ENCODE assay signal across 9 cellular contexts in genomic region chr10:127977368-127978009, GRCh38.
DNase-seq lines count a peak whose midpoint lies in the region; ATAC-seq and TF ChIP-seq lines count a peak whose summit lies in the region.
"Had no signal": no experiment of that assay in that cellular context is flagged by ENCODE, and none has a peak within 500 bp of the region (broad histone marks: within the 10 kb centered on the region; RNA-seq: fewer than 3 reads in every experiment).

No MANE protein-coding gene starts in this region.

- no peaks in the 10 kb centered on the region for H3K9me3 ChIP-seq in body of pancreas

- H3K4me1 ChIP-seq in body of pancreas: no peaks in the 10 kb centered on the region

- peaks cover 15% of the 10 kb centered on the region for H3K4me1 Mint-ChIP-seq in stimulated activated effector memory CD8-positive, alpha-beta T cell treated with anti-CD3 and anti-CD28 coated beads, Interleukin-12 subunit alpha, Interleukin-12 subunit beta, amount 100 ng/mL, for 72 hours

- no peaks in the 10 kb centered on the region for H3K36me3 Mint-ChIP-seq in stimulated activated effector memory CD8-positive, alpha-beta T cell treated with anti-CD3 and anti-CD28 coated beads, Interleukin-12 subunit alpha, Interleukin-12 subunit beta, amount 100 ng/mL, for 72 hours
- H3K36me3 Mint-ChIP-seq: T-cell had no signal

- intact Hi-C loops in body of pancreas (cut with DNase I): no loop called here

- H3K27ac Mint-ChIP-seq in stimulated activated effector memory CD8-positive, alpha-beta T cell treated with anti-CD3 and anti-CD28 coated beads, Interleukin-12 subunit alpha, Interleukin-12 subunit beta, amount 100 ng/mL, for 72 hours: peak overlapping the region; percentile 35
- H3K27ac Mint-ChIP-seq: T-cell had no signal

- H3K27me3 ChIP-seq in body of pancreas: no peaks in the 10 kb centered on the region

- WGBS in body of pancreas, 2 donors: 36 to 37% methylated on average over 12 of the region's 12 CpGs

- no peak for TF ChIP-seq CTCF in body of pancreas (IDR thresholded peaks at IDR 0.05)

- ATAC-seq in body of pancreas (peak; percentile 76), HG03039 (IDR thresholded peaks at IDR 0.05; ENCODE audit: unreplicated experiment) (no peak), HG03442 (IDR thresholded peaks at IDR 0.05; ENCODE audit: unreplicated experiment) (no peak), GM21529 (IDR thresholded peaks at IDR 0.05; ENCODE audit: unreplicated experiment) (no peak), HG02588 (IDR thresholded peaks at IDR 0.05; ENCODE audit: unreplicated experiment) (no peak)
- peak; percentile 80 for ATAC-seq in stimulated activated effector memory CD8-positive, alpha-beta T cell treated with anti-CD3 and anti-CD28 coated beads, Interleukin-12 subunit alpha, Interleukin-12 subunit beta, amount 100 ng/mL, for 72 hours
- ATAC-seq: T-cell had no signal

- H3K4me3 Mint-ChIP-seq in stimulated activated effector memory CD8-positive, alpha-beta T cell treated with anti-CD3 and anti-CD28 coated beads, Interleukin-12 subunit alpha, Interleukin-12 subunit beta, amount 100 ng/mL, for 72 hours: peak overlapping the region; percentile 42
- H3K4me3 Mint-ChIP-seq: T-cell had no signal

- H3K9me3 Mint-ChIP-seq in stimulated activated effector memory CD8-positive, alpha-beta T cell treated with anti-CD3 and anti-CD28 coated beads, Interleukin-12 subunit alpha, Interleukin-12 subunit beta, amount 100 ng/mL, for 72 hours: peaks cover 6% of the 10 kb centered on the region

- TF ChIP-seq POLR2A in body of pancreas (IDR thresholded peaks at IDR 0.05): no peak

- no peak overlapping the region for H3K4me3 ChIP-seq in body of pancreas

- DNase-seq in M059J (ENCODE audit: low read depth): peak; percentile 95
- DNase-seq in body of pancreas: peak; percentile 34 to 68 (median 49)
- DNase-seq in kidney tubule cell (ENCODE audit: low spot score): peak; percentile 80
- no peak for DNase-seq in stimulated activated effector memory CD8-positive, alpha-beta T cell treated with anti-CD3 and anti-CD28 coated beads, Interleukin-12 subunit alpha, Interleukin-12 subunit beta, amount 100 ng/mL, for 72 hours (ENCODE audit: low spot score in 2 of 2)

- no peaks in the 10 kb centered on the region for H3K36me3 ChIP-seq in body of pancreas (replicated peaks in 1 of 2; ENCODE audit: insufficient read depth in 1 of 2, low read depth in 2 of 2)

- H3K27ac ChIP-seq in body of pancreas: peak overlapping the region in 1 of 4 donors; percentile 54

Comparison
In these comparisons a context has a peak if more than half of its experiments do, and no peak if none do; other contexts are left out.
1. DNase-seq: peak in M059J (single experiment), body of pancreas (4 of 4) and kidney tubule cell (single experiment); none in stimulated activated effector memory CD8-positive, alpha-beta T cell treated with anti-CD3 and anti-CD28 coated beads, Interleukin-12 subunit alpha, Interleukin-12 subunit beta, amount 100 ng/mL, for 72 hours (0 of 2).
2. ATAC-seq: peak in body of pancreas (single experiment) and stimulated activated effector memory CD8-positive, alpha-beta T cell treated with anti-CD3 and anti-CD28 coated beads, Interleukin-12 subunit alpha, Interleukin-12 subunit beta, amount 100 ng/mL, for 72 hours (single experiment); none in HG03039 (single experiment), HG03442 (single experiment), GM21529 (single experiment) and HG02588 (single experiment).